ENCODE assay signal across 6 cellular contexts in genomic region chr6:160858886-160859285, GRCh38.
"Had no signal": no experiment of that assay in that cellular context is flagged by ENCODE, and none has a peak within 500 bp of the region (broad histone marks: within the 10 kb centered on the region; RNA-seq: fewer than 3 reads in every experiment).

No MANE protein-coding gene starts in this region.

- H3K4me3 ChIP-seq: K562 had no signal

- DNase-seq: IMR-90, KBM-7, KG1 had no signal

- ATAC-seq: HepG2, K562 had no signal

- H3K27ac ChIP-seq: HL-60 had no signal
